ENCODE assay signal across 8 cellular contexts in the genomic region with DNA sequence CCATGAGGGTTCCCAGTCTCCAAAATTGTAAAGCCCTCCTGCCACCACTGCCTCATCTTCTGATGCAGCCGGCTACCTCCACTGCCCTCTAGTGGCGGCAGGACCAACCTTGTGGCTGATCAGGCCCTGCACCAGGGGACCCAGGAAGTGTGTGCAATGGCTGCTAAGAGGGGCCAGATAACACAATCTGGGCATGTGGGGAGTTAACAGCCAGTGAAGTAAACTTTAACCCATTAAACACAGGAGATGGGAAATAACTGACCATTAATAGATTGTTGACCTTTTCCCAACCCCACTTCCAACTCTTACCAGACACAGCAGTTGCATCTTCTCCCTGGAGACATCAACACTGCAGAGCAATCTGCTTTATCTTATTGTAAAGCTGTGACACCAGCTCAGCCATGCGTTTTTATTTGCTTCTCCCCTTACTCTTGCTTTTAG.
DNase-seq lines count a peak whose midpoint lies in the region; ATAC-seq and TF ChIP-seq lines count a peak whose summit lies in the region.

No MANE protein-coding gene starts in this region.

- H3K9me3 Mint-ChIP-seq in naive thymus-derived CD8-positive, alpha-beta T cell, result peaks cover 0 to 5% (median 0%) of the 10 kb centered on the region in 9 donors
- H3K9me3 Mint-ChIP-seq in type B pancreatic cell, result no peaks in the 10 kb centered on the region

- TF ChIP-seq CTCF in type B pancreatic cell (conservative IDR thresholded peaks at IDR 0.05), result peak; percentile 82

- in situ Hi-C loops in ACHN (cut with HindIII; ENCODE audit: low pct_ligation_motif_present, low pct_unique_long_range_greater_than_20kb, low sequenced_read_pairs), result no loop called here

- ATAC-seq in GM18498 (IDR thresholded peaks at IDR 0.05; ENCODE audit: unreplicated experiment) (peak; percentile 99), HG02798 (IDR thresholded peaks at IDR 0.05; ENCODE audit: poor library complexity, unreplicated experiment) (peak; percentile 96)
- ATAC-seq in activated CD4-positive, CD25-positive, alpha-beta regulatory T cell treated with anti-CD3 and anti-CD28 coated beads, Interleukin-2, amount 50 U/mL, for 24 hours, result peak; percentile 36 to 63
- peak; percentile 46 to 62 for ATAC-seq in naive thymus-derived CD8-positive, alpha-beta T cell

- H3K4me3 Mint-ChIP-seq in naive thymus-derived CD8-positive, alpha-beta T cell, result no peak overlapping the region
- no peak overlapping the region for H3K4me3 Mint-ChIP-seq in type B pancreatic cell

- H3K4me1 Mint-ChIP-seq in naive thymus-derived CD8-positive, alpha-beta T cell, result no peaks in the 10 kb centered on the region
- peaks cover 6% of the 10 kb centered on the region for H3K4me1 Mint-ChIP-seq in type B pancreatic cell (ENCODE audit: unreplicated experiment)

- H3K27me3 Mint-ChIP-seq in naive thymus-derived CD8-positive, alpha-beta T cell, result peaks cover 10 to 40% (median 16%) of the 10 kb centered on the region in 5 donors
- no peaks in the 10 kb centered on the region for H3K27me3 Mint-ChIP-seq in type B pancreatic cell

- POLR2A ChIA-PET in naive thymus-derived CD8-positive, alpha-beta T cell (lab: Charles Lee), result no interaction called here

- no peaks in the 10 kb centered on the region for H3K36me3 Mint-ChIP-seq in naive thymus-derived CD8-positive, alpha-beta T cell
- H3K36me3 Mint-ChIP-seq in type B pancreatic cell, result peaks cover 30% of the 10 kb centered on the region

- DNase-seq in ACHN, result peak; percentile 48
- DNase-seq in NCI-H1105 treated with DMSO at 0.1 percent for 48 hours (lab: John Stamatoyannopoulos, UW), result peak; percentile 37
- peak; percentile 9 for DNase-seq in effector CD4-positive, alpha-beta T cell
- peak; percentile 4 to 69 (median 21) for DNase-seq in naive thymus-derived CD8-positive, alpha-beta T cell
- peak; percentile 71 for DNase-seq in type B pancreatic cell (ENCODE audit: extremely low spot score, unreplicated experiment)

- H3K27ac Mint-ChIP-seq in naive thymus-derived CD8-positive, alpha-beta T cell, result no peak overlapping the region
- no peak overlapping the region for H3K27ac Mint-ChIP-seq in type B pancreatic cell

Comparison
In these comparisons a context has a peak if more than half of its experiments do, and no peak if none do; other contexts are left out.
1. Peak in every context shown above with its lines: DNase-seq and ATAC-seq.
2. DNase-seq: peak in every context shown above with its lines; median percentile 71 in type B pancreatic cell; 48 in ACHN; 37 in NCI-H1105 treated with DMSO at 0.1 percent for 48 hours; 21 in naive thymus-derived CD8-positive, alpha-beta T cell; 9 in effector CD4-positive, alpha-beta T cell.